ENCODE assay signal across 22 cellular contexts in genomic region chr9:93843396-93843795, GRCh38.
DNase-seq lines count a peak whose midpoint lies in the region; ATAC-seq and TF ChIP-seq lines count a peak whose summit lies in the region.
"Had no signal": no experiment of that assay in that cellular context is flagged by ENCODE, and none has a peak within 500 bp of the region (broad histone marks: within the 10 kb centered on the region; RNA-seq: fewer than 3 reads in every experiment).

No MANE protein-coding gene starts in this region.

- ATAC-seq in stimulated activated naive CD8-positive, alpha-beta T cell treated with anti-CD3 and anti-CD28 coated beads, Interleukin-15, Interleukin-2, amounts not matched to agents 100 U/mL and 50 U/mL, for 24 hours: no peak
- no peak for ATAC-seq in GM18909 (IDR thresholded peaks at IDR 0.05; ENCODE audit: poor library complexity, unreplicated experiment)
- ATAC-seq: GM12878 had no signal

- no peak overlapping the region for H3K4me3 ChIP-seq in retinal pigment epithelial cell (ENCODE audit: low read length)
- H3K4me3 ChIP-seq: BLaER1, GM12878 had no signal

- no peak for TF ChIP-seq CTCF in retinal pigment epithelial cell (conservative IDR thresholded peaks at IDR 0.05; ENCODE audit: low read depth, low read length)

- DNase-seq in islet precursor cell (peak; percentile 74), retinal pigment epithelial cell (ENCODE audit: low read depth) (peak; percentile 17), NCI-H2196 (lab: John Stamatoyannopoulos, UW; ENCODE audit: unreplicated experiment) (no peak)
- no peak for DNase-seq in stimulated activated naive CD8-positive, alpha-beta T cell treated with anti-CD3 and anti-CD28 coated beads, Interleukin-15, Interleukin-2, amounts not matched to agents 100 U/mL and 50 U/mL, for 24 hours
- DNase-seq: 8988T; ACHN; BE2C; C1 segment of cervical spinal cord; CD4-positive, alpha-beta memory T cell; CD4-positive, CD25-positive, alpha-beta regulatory T cell; CD8-positive, alpha-beta memory T cell; COR-L47; DMS 273 treated with DMSO at 0.1 percent for 48 hours; DMS153; DMS53; DMS79; DND-41; EL; GDM1 had no signal

Comparison
In these comparisons a context has a peak if more than half of its experiments do, and no peak if none do; other contexts are left out.
1. DNase-seq: peak in islet precursor cell (single experiment) and retinal pigment epithelial cell (single experiment); none in stimulated activated naive CD8-positive, alpha-beta T cell treated with anti-CD3 and anti-CD28 coated beads, Interleukin-15, Interleukin-2, amounts not matched to agents 100 U/mL and 50 U/mL, for 24 hours (single experiment) and NCI-H2196 (single experiment).